14 cellular contexts compared by ENCODE assay signal in genomic region chr9:137669261-137669672, GRCh38. TPM values are rescaled to one million over a fixed set of nuclear protein-coding genes. Genes with fewer than 3 reads are reported as not detected.
DNase-seq lines count a peak whose midpoint lies in the region; ATAC-seq and TF ChIP-seq lines count a peak whose summit lies in the region.
"Had no signal": no experiment of that assay in that cellular context is flagged by ENCODE, and none has a peak within 500 bp of the region (broad histone marks: within the 10 kb centered on the region; RNA-seq: fewer than 3 reads in every experiment).

No MANE protein-coding gene starts in this region.

- no peaks in the 10 kb centered on the region for H3F3A ChIP-seq in smooth muscle cell (ENCODE audit: low read depth)

- H3K4me1 Mint-ChIP-seq in natural killer cell (peaks cover 68 to 79% of the 10 kb centered on the region in 2 donors), immature natural killer cell (peaks cover 64 to 94% of the 10 kb centered on the region in 2 donors)

- H2AFZ ChIP-seq in smooth muscle cell (ENCODE audit: low read depth): no peak overlapping the region

- DNase-seq in NCI-H69 (lab: John Stamatoyannopoulos, UW) (peak; percentile 20), coronary artery (ENCODE audit: low spot score) (peak; percentile 80), natural killer cell (no peak), immature natural killer cell (no peak), smooth muscle cell (lab: John Stamatoyannopoulos, UW; ENCODE audit: unreplicated experiment) (no peak), HPDE6-E6E7 (ENCODE audit: extremely low spot score) (no peak)
- DNase-seq: activated CD4-positive, alpha-beta T cell treated with anti-CD3 and anti-CD28 coated beads, Interleukin-2, amount 10 ng/mL, durations not matched to agents 7 days and 5 days; NCI-H1417 treated with DMSO at 0.1 percent for 48 hours; stimulated activated CD4-positive, alpha-beta T cell treated with anti-CD3 and anti-CD28 coated beads, Interleukin-12 subunit alpha, Interleukin-12 subunit beta, amount 100 ng/mL, for 4 hours had no signal

- H3K27ac Mint-ChIP-seq in natural killer cell (peak overlapping the region; percentile 26 to 71), immature natural killer cell (peak overlapping the region in 3 of 6 donors; percentile 18 to 23 (median 20))
- H3K27ac Mint-ChIP-seq: activated CD4-positive, alpha-beta T cell treated with anti-CD3 and anti-CD28 coated beads, Interleukin-2, amount 10 ng/mL, durations not matched to agents 7 days and 5 days; dendritic cell treated with granulocyte-macrophage colony-stimulating factor and Interleukin-4, amounts not matched to agents 40 ng/mL and 50 ng/mL, for 4 days had no signal

- H3K27me3 ChIP-seq in smooth muscle cell (ENCODE audit: low read depth): no peaks in the 10 kb centered on the region
- H3K27me3 ChIP-seq: BLaER1 treated with 17β-estradiol and CSF1 and Interleukin-3, amounts not matched to agents 10 nM and 100 nM; gastroesophageal sphincter had no signal

- peaks cover 55% of the 10 kb centered on the region for H3K4me1 ChIP-seq in smooth muscle cell (ENCODE audit: low read depth)

- no peak overlapping the region for H3K4me3 Mint-ChIP-seq in natural killer cell
- no peak overlapping the region for H3K4me3 Mint-ChIP-seq in immature natural killer cell
- H3K4me3 Mint-ChIP-seq: activated CD4-positive, alpha-beta T cell treated with anti-CD3 and anti-CD28 coated beads, Interleukin-2, amount 10 ng/mL, durations not matched to agents 7 days and 5 days; dendritic cell treated with granulocyte-macrophage colony-stimulating factor and Interleukin-4, amounts not matched to agents 40 ng/mL and 50 ng/mL, for 4 days had no signal

- no peak overlapping the region for H3K9ac ChIP-seq in smooth muscle cell (ENCODE audit: low read depth)

- no peaks in the 10 kb centered on the region for H3K9me3 Mint-ChIP-seq in natural killer cell
- H3K9me3 Mint-ChIP-seq in immature natural killer cell: no peaks in the 10 kb centered on the region
- H3K9me3 Mint-ChIP-seq: activated CD4-positive, alpha-beta T cell treated with anti-CD3 and anti-CD28 coated beads, Interleukin-2, amount 10 ng/mL, durations not matched to agents 7 days and 5 days; dendritic cell treated with granulocyte-macrophage colony-stimulating factor and Interleukin-4, amounts not matched to agents 40 ng/mL and 50 ng/mL, for 4 days had no signal

- H3K4me3 ChIP-seq in coronary artery (no peak overlapping the region), smooth muscle cell (no peak overlapping the region)
- H3K4me3 ChIP-seq: BLaER1 treated with 17β-estradiol and CSF1 and Interleukin-3, amounts not matched to agents 10 nM and 100 nM; gastroesophageal sphincter had no signal

- H3K36me3 ChIP-seq in smooth muscle cell (ENCODE audit: low read depth): no peaks in the 10 kb centered on the region

- peak overlapping the region; percentile 75; the same call in 1 of the 2 replicates for H3K27ac ChIP-seq in C4-2B
- no peak overlapping the region for H3K27ac ChIP-seq in coronary artery
- no peak overlapping the region for H3K27ac ChIP-seq in smooth muscle cell (ENCODE audit: low read depth)
- H3K27ac ChIP-seq: BLaER1 treated with 17β-estradiol and CSF1 and Interleukin-3, amounts not matched to agents 10 nM and 100 nM; gastroesophageal sphincter had no signal

- peaks cover 100% of the 10 kb centered on the region for H4K20me1 ChIP-seq in smooth muscle cell (ENCODE audit: low read depth)

- H3K9me3 ChIP-seq in smooth muscle cell (replicated peaks; ENCODE audit: low read depth): no peaks in the 10 kb centered on the region
- H3K9me3 ChIP-seq: BLaER1 treated with 17β-estradiol and CSF1 and Interleukin-3, amounts not matched to agents 10 nM and 100 nM; gastroesophageal sphincter had no signal

- no peaks in the 10 kb centered on the region for H3K36me3 Mint-ChIP-seq in natural killer cell
- peaks cover 7 to 20% (median 12%) of the 10 kb centered on the region in 3 donors for H3K36me3 Mint-ChIP-seq in immature natural killer cell

- H3K27me3 Mint-ChIP-seq in natural killer cell (ENCODE audit: low read depth in 2 of 2) (no peaks in the 10 kb centered on the region), immature natural killer cell (ENCODE audit: low read depth in 3 of 3) (peaks cover 0 to 2% (median 0%) of the 10 kb centered on the region in 3 donors)
- H3K27me3 Mint-ChIP-seq: activated CD4-positive, alpha-beta T cell treated with anti-CD3 and anti-CD28 coated beads, Interleukin-2, amount 10 ng/mL, durations not matched to agents 7 days and 5 days; dendritic cell treated with granulocyte-macrophage colony-stimulating factor and Interleukin-4, amounts not matched to agents 40 ng/mL and 50 ng/mL, for 4 days had no signal

- intact Hi-C loops in natural killer cell (cut with micrococcal nuclease): no loop called here

- H3K79me2 ChIP-seq in smooth muscle cell (ENCODE audit: low read depth): peaks cover 78% of the 10 kb centered on the region

- TF ChIP-seq CTCF in C4-2B (conservative IDR thresholded peaks at IDR 0.05) (no peak), coronary artery (IDR thresholded peaks at IDR 0.05) (no peak), natural killer cell (IDR thresholded peaks at IDR 0.05) (no peak), smooth muscle cell (IDR thresholded peaks at IDR 0.05; ENCODE audit: borderline replicate concordance, insufficient read depth, poor library complexity, severe bottlenecking) (no peak)

- no peak overlapping the region for H3K4me2 ChIP-seq in smooth muscle cell

- WGBS in smooth muscle cell (ENCODE audit: low lambda C conversion rate): 90% methylated on average over 23 of the region's 23 CpGs

- ATAC-seq in natural killer cell (peak in 1 of 3 donors; percentile 17), GM18520 (IDR thresholded peaks at IDR 0.05; ENCODE audit: unreplicated experiment) (no peak)
- ATAC-seq: gastroesophageal sphincter had no signal

RNA-seq across cellular contexts. Expression of gene EHMT1, which starts 50.5 kb away (rescaled TPM):
- total RNA-seq in natural killer cell (100 to 1,000 TPM; 173 to 200 (median 176) TPM), smooth muscle cell (23.1 and 25.6 TPM in 2 replicates)
- polyA plus RNA-seq in immature natural killer cell (10 to 100 TPM; 14.1 to 62.7 (median 14.8) TPM), smooth muscle cell (34.1 and 56.6 TPM in 2 replicates)

Comparison
In these comparisons a context has a peak if more than half of its experiments do, and no peak if none do; other contexts are left out.
1. DNase-seq: peak in NCI-H69 (single experiment) and coronary artery (single experiment); none in natural killer cell (single experiment), immature natural killer cell (0 of 3), smooth muscle cell (single experiment) and HPDE6-E6E7 (single experiment).